Comparison of ENCODE assay signal across 23 cellular contexts in genomic region chr13:20686863-20687579, GRCh38. TPM values are rescaled to one million over a fixed set of nuclear protein-coding genes. Genes with fewer than 3 reads are reported as not detected.
"Had no signal": no experiment of that assay in that cellular context is flagged by ENCODE, and none has a peak within 500 bp of the region (broad histone marks: within the 10 kb centered on the region; RNA-seq: fewer than 3 reads in every experiment).

No MANE protein-coding gene starts in this region.

- H3K4me1 Mint-ChIP-seq: activated B cell treated with CpG ODN at 0.5 μM for 24 hours; activated CD4-positive, alpha-beta T cell treated with anti-CD3 and anti-CD28 coated beads for 36 hours; activated naive CD8-positive, alpha-beta T cell treated with anti-CD3 and anti-CD28 coated beads, Interleukin-2, amount 10 ng/mL, durations not matched to agents 7 days and 5 days; naive thymus-derived CD8-positive, alpha-beta T cell; stimulated activated memory B cell treated with anti-CD40 and anti-IgM and Interleukin-4, amounts not matched to agents 10 μg/mL and 1 μg/mL and 100 μg/mL, for 72 hours had no signal

- H3K27me3 Mint-ChIP-seq: activated B cell treated with CpG ODN at 0.5 μM for 24 hours; activated CD4-positive, alpha-beta T cell treated with anti-CD3 and anti-CD28 coated beads for 36 hours; activated naive CD8-positive, alpha-beta T cell treated with anti-CD3 and anti-CD28 coated beads, Interleukin-2, amount 10 ng/mL, durations not matched to agents 7 days and 5 days; naive thymus-derived CD8-positive, alpha-beta T cell; stimulated activated memory B cell treated with anti-CD40 and anti-IgM and Interleukin-4, amounts not matched to agents 10 μg/mL and 1 μg/mL and 100 μg/mL, for 72 hours had no signal

- ATAC-seq: activated CD4-positive, alpha-beta T cell treated with anti-CD3 and anti-CD28 coated beads for 36 hours; foreskin keratinocyte; left lobe of liver; lower lobe of right lung; naive thymus-derived CD8-positive, alpha-beta T cell; pancreas; right lobe of liver; stimulated activated memory B cell treated with anti-CD40 and anti-IgM and Interleukin-4, amounts not matched to agents 10 μg/mL and 1 μg/mL and 100 μg/mL, for 72 hours had no signal

- H3K36me3 Mint-ChIP-seq: activated naive CD8-positive, alpha-beta T cell treated with anti-CD3 and anti-CD28 coated beads, Interleukin-2, amount 10 ng/mL, durations not matched to agents 7 days and 5 days had no signal

- H3K4me1 ChIP-seq: colonic mucosa, foreskin keratinocyte, lower lobe of right lung, pancreas, right lobe of liver, stomach, suprapubic skin, tibial nerve had no signal

- H3K27ac Mint-ChIP-seq: activated B cell treated with CpG ODN at 0.5 μM for 24 hours; activated CD4-positive, alpha-beta T cell treated with anti-CD3 and anti-CD28 coated beads for 36 hours; activated naive CD4-positive, alpha-beta T cell treated with anti-CD3 and anti-CD28 coated beads for 36 hours; activated naive CD8-positive, alpha-beta T cell treated with anti-CD3 and anti-CD28 coated beads, Interleukin-2, amount 10 ng/mL, durations not matched to agents 7 days and 5 days; stimulated activated memory B cell treated with anti-CD40 and anti-IgM and Interleukin-4, amounts not matched to agents 10 μg/mL and 1 μg/mL and 100 μg/mL, for 72 hours; T-helper 1 cell treated with Interleukin-12 subunit alpha and Interleukin-12 subunit beta and Interleukin-4 antibody, amounts not matched to agents 30 μg/mL and 1 μg/mL, for 36 hours had no signal

- H3K9me3 ChIP-seq: colonic mucosa, lower lobe of right lung, pancreas, stomach, suprapubic skin, tibial nerve had no signal

- H3K9me3 Mint-ChIP-seq: activated B cell treated with CpG ODN at 0.5 μM for 24 hours; activated naive CD4-positive, alpha-beta T cell treated with anti-CD3 and anti-CD28 coated beads for 36 hours; activated naive CD8-positive, alpha-beta T cell treated with anti-CD3 and anti-CD28 coated beads, Interleukin-2, amount 10 ng/mL, durations not matched to agents 7 days and 5 days; naive thymus-derived CD8-positive, alpha-beta T cell; stimulated activated memory B cell treated with anti-CD40 and anti-IgM and Interleukin-4, amounts not matched to agents 10 μg/mL and 1 μg/mL and 100 μg/mL, for 72 hours; T-helper 1 cell treated with Interleukin-12 subunit alpha and Interleukin-12 subunit beta and Interleukin-4 antibody, amounts not matched to agents 30 μg/mL and 1 μg/mL, for 36 hours had no signal

- DNase-seq: activated B cell treated with CpG ODN at 0.5 μM for 24 hours; activated CD4-positive, alpha-beta T cell treated with anti-CD3 and anti-CD28 coated beads for 36 hours; activated CD4-positive, alpha-beta T cell treated with anti-CD3 and anti-CD28 coated beads, Interleukin-2, amount 50 U/mL, for 48 hours; activated naive CD4-positive, alpha-beta T cell treated with anti-CD3 and anti-CD28 coated beads for 36 hours; activated naive CD8-positive, alpha-beta T cell treated with anti-CD3 and anti-CD28 coated beads, Interleukin-2, amount 10 ng/mL, durations not matched to agents 7 days and 5 days; activated T-cell treated with anti-CD3 and anti-CD28 coated beads, Interleukin-2, amount 50 U/mL, for 48 hours; amniotic stem cell; caudate nucleus; colonic mucosa; foreskin keratinocyte; lower lobe of right lung; naive thymus-derived CD8-positive, alpha-beta T cell; pancreas; right lobe of liver; stimulated activated CD4-positive, alpha-beta T cell treated with anti-CD3 and anti-CD28 coated beads, Interleukin-2, amount 100 ng/mL, for 24 hours; stomach; T1000 had no signal

- H3K36me3 ChIP-seq: colonic mucosa, pancreas had no signal

- H3K4me3 ChIP-seq: colonic mucosa, lower lobe of right lung, pancreas, right lobe of liver, skin epidermis, stomach, suprapubic skin, tibial nerve had no signal

- H3K27me3 ChIP-seq: colonic mucosa, foreskin keratinocyte, pancreas, right lobe of liver, stomach, suprapubic skin, tibial nerve had no signal

- H3K27ac ChIP-seq: colonic mucosa, foreskin keratinocyte, lower lobe of right lung, pancreas, right lobe of liver, skin epidermis, stomach, suprapubic skin, tibial nerve had no signal

- H3K4me3 Mint-ChIP-seq: activated B cell treated with CpG ODN at 0.5 μM for 24 hours; activated CD4-positive, alpha-beta T cell treated with anti-CD3 and anti-CD28 coated beads for 36 hours; activated naive CD4-positive, alpha-beta T cell treated with anti-CD3 and anti-CD28 coated beads for 36 hours; activated naive CD8-positive, alpha-beta T cell treated with anti-CD3 and anti-CD28 coated beads, Interleukin-2, amount 10 ng/mL, durations not matched to agents 7 days and 5 days; naive thymus-derived CD8-positive, alpha-beta T cell; stimulated activated memory B cell treated with anti-CD40 and anti-IgM and Interleukin-4, amounts not matched to agents 10 μg/mL and 1 μg/mL and 100 μg/mL, for 72 hours; T-helper 1 cell treated with Interleukin-12 subunit alpha and Interleukin-12 subunit beta and Interleukin-4 antibody, amounts not matched to agents 30 μg/mL and 1 μg/mL, for 36 hours had no signal

RNA-seq across cellular contexts. Expression of gene IL17D, which starts 16.5 kb away (rescaled TPM):
- total RNA-seq: activated B cell treated with CpG ODN at 0.5 μM for 24 hours; activated naive CD8-positive, alpha-beta T cell treated with anti-CD3 and anti-CD28 coated beads, Interleukin-2, amount 10 ng/mL, durations not matched to agents 7 days and 5 days had no signal
